8 cellular contexts compared by ENCODE assay signal in the genomic region with DNA sequence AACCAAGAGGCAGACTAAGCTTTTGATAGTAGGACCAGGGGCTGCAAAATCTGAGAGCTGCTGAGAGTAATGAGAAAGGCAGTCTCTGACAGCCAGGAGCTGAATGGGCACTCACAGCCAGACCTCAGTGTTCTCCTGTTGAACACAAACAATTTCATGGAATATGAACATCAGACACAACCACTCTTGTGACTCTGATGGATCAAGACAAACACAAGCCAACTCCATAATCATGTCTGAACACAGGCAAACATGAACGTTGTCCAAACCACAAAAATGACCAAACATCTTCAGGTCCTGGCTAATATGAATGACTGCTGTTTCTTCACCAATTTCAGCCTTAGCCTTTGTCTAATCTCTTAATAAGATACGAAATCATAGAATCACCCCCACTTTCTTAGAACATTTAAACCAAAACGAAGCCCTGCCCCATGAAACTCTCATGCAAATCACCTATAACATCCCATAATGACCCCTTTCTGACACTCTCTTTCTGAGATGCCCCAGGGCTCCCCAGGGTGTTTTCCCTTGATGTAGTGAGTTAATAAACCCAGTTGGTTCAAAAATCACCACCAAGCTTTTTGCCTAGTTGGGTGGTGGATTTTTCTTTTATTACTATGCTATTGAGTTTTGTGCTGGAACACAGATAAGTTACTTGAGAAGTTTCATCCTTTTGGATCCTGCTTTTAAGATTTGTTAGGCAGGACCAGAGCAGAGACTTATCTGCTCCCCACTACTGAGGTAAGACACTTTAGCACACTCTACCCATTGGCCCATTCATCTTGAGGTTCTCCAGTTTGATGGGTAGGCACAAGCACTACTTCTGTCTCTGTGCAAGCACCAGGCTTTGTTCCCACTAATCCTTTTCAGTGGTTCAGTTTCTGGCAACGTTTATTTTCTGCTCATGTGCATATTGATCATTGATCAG. TPM values are rescaled to one million over a fixed set of nuclear protein-coding genes. Genes with fewer than 3 reads are reported as not detected.
DNase-seq lines count a peak whose midpoint lies in the region; ATAC-seq and TF ChIP-seq lines count a peak whose summit lies in the region.

No MANE protein-coding gene starts in this region.

- H3K27ac ChIP-seq in sigmoid colon = no peak overlapping the region

- 53 to 56% methylated on average over 4 of the region's 4 CpGs for WGBS in sigmoid colon, 2 donors

- TF ChIP-seq CTCF in sigmoid colon (IDR thresholded peaks at IDR 0.05) (no peak), type B pancreatic cell (conservative IDR thresholded peaks at IDR 0.05) (no peak)

- H3K4me3 Mint-ChIP-seq in T-helper 17 cell (peak overlapping the region; percentile 4), type B pancreatic cell (no peak overlapping the region)
- H3K4me3 Mint-ChIP-seq in stimulated activated naive CD8-positive, alpha-beta T cell treated with anti-CD3 and anti-CD28 coated beads, Interleukin-15, Interleukin-2, amounts not matched to agents 100 ng/mL and 50 ng/mL, for 24 hours = peak overlapping the region; percentile 15

- peak; percentile 28 for DNase-seq in stimulated activated CD4-positive, alpha-beta T cell treated with anti-CD3 and anti-CD28 coated beads, Interleukin-1b, Interleukin-23, amount 100 ng/mL, for 48 hours
- no peak for DNase-seq in stimulated activated CD4-positive, alpha-beta T cell treated with anti-CD3 and anti-CD28 coated beads, Interleukin-12 subunit alpha, Interleukin-12 subunit beta, amount 100 ng/mL, for 4 hours
- DNase-seq in T-helper 17 cell (no peak), sigmoid colon (no peak), cerebellar cortex (ENCODE audit: low spot score) (no peak), type B pancreatic cell (ENCODE audit: extremely low spot score, unreplicated experiment) (no peak)

- no peak overlapping the region for H3K4me3 ChIP-seq in sigmoid colon

- H3K9me3 ChIP-seq in T-helper 17 cell (ENCODE audit: control insufficient read depth, low read length, poor library complexity, severe bottlenecking) = no peaks in the 10 kb centered on the region
- no peaks in the 10 kb centered on the region for H3K9me3 ChIP-seq in sigmoid colon

- H3K27me3 Mint-ChIP-seq in T-helper 17 cell (peaks cover 6% of the 10 kb centered on the region), type B pancreatic cell (peaks cover 2% of the 10 kb centered on the region)
- H3K27me3 Mint-ChIP-seq in stimulated activated naive CD8-positive, alpha-beta T cell treated with anti-CD3 and anti-CD28 coated beads, Interleukin-15, Interleukin-2, amounts not matched to agents 100 ng/mL and 50 ng/mL, for 24 hours = no peaks in the 10 kb centered on the region

- no peaks in the 10 kb centered on the region for H3K36me3 Mint-ChIP-seq in T-helper 17 cell (ENCODE audit: low read depth)
- no peaks in the 10 kb centered on the region for H3K36me3 Mint-ChIP-seq in stimulated activated naive CD8-positive, alpha-beta T cell treated with anti-CD3 and anti-CD28 coated beads, Interleukin-15, Interleukin-2, amounts not matched to agents 100 ng/mL and 50 ng/mL, for 24 hours (ENCODE audit: low read depth)
- no peaks in the 10 kb centered on the region for H3K36me3 Mint-ChIP-seq in type B pancreatic cell

- intact Hi-C loops in sigmoid colon (cut with DNase I) = loop anchor here (10.0 kb wide), 2 partner anchors 114 to 116 kb away; no protein-coding TSS in a partner anchor

- TF ChIP-seq POLR2A in sigmoid colon (IDR thresholded peaks at IDR 0.05) = no peak

- peak; percentile 58 for ATAC-seq in HG02943 (IDR thresholded peaks at IDR 0.05; ENCODE audit: low read depth, unreplicated experiment)
- peak; percentile 65 for ATAC-seq in T-helper 17 cell

- H3K27me3 ChIP-seq in sigmoid colon = no peaks in the 10 kb centered on the region

- H3K4me1 Mint-ChIP-seq in T-helper 17 cell (peaks cover 42% of the 10 kb centered on the region), type B pancreatic cell (ENCODE audit: unreplicated experiment) (peaks cover 23% of the 10 kb centered on the region)
- peaks cover 63% of the 10 kb centered on the region for H3K4me1 Mint-ChIP-seq in stimulated activated naive CD8-positive, alpha-beta T cell treated with anti-CD3 and anti-CD28 coated beads, Interleukin-15, Interleukin-2, amounts not matched to agents 100 ng/mL and 50 ng/mL, for 24 hours (ENCODE audit: low read depth)

- H3K27ac Mint-ChIP-seq in T-helper 17 cell (peak overlapping the region; percentile 74), type B pancreatic cell (no peak overlapping the region)
- peak overlapping the region; percentile 6 for H3K27ac Mint-ChIP-seq in stimulated activated naive CD8-positive, alpha-beta T cell treated with anti-CD3 and anti-CD28 coated beads, Interleukin-15, Interleukin-2, amounts not matched to agents 100 ng/mL and 50 ng/mL, for 24 hours

- no peaks in the 10 kb centered on the region for H3K9me3 Mint-ChIP-seq in stimulated activated naive CD8-positive, alpha-beta T cell treated with anti-CD3 and anti-CD28 coated beads, Interleukin-15, Interleukin-2, amounts not matched to agents 100 ng/mL and 50 ng/mL, for 24 hours
- H3K9me3 Mint-ChIP-seq in type B pancreatic cell = no peaks in the 10 kb centered on the region

- TF ChIP-seq EP300 in sigmoid colon (IDR thresholded peaks at IDR 0.05) = no peak

- H3K4me1 ChIP-seq in sigmoid colon = peaks cover 0 to under 1% (median 0%) of the 10 kb centered on the region in 4 donors

- H3K36me3 ChIP-seq in sigmoid colon = no peaks in the 10 kb centered on the region

RNA-seq across cellular contexts. Expression of a gene that starts 5.9 kb away (rescaled TPM):
- 10 to 100 TPM; 42.7 to 65.6 TPM for total RNA-seq in T-helper 17 cell
- 10 to 100 TPM in 1 of 4 donors, 1 to 10 TPM in 3; 7.7 to 10.7 (median 8.2) TPM for total RNA-seq in sigmoid colon
- 10 to 100 TPM in 1 of 3 donors, under 1 TPM in 2; 0.60 to 44.9 (median 0.92) TPM for polyA plus RNA-seq in sigmoid colon
- 0.86 and 1.5 TPM in 2 replicates for total RNA-seq in type B pancreatic cell (ENCODE audit: low replicate concordance)
